In genomic region chr3:47849186-47850061, GRCh38 we compare ENCODE assay signal across 13 cellular contexts. TPM values are rescaled to one million over a fixed set of nuclear protein-coding genes. Genes with fewer than 3 reads are reported as not detected.
A peak's percentile ranks its signal among the peaks of the same experiment; 100 is the strongest.
DNase-seq lines count a peak whose midpoint lies in the region; ATAC-seq and TF ChIP-seq lines count a peak whose summit lies in the region.
"Had no signal": no experiment of that assay in that cellular context is flagged by ENCODE, and none has a peak within 500 bp of the region (broad histone marks: within the 10 kb centered on the region; RNA-seq: fewer than 3 reads in every experiment).

No MANE protein-coding gene starts in this region.

- DNase-seq in A673 (ENCODE audit: low spot score) (no peak), HEK293T (ENCODE audit: extremely low spot score) (no peak), dorsolateral prefrontal cortex (no peak), natural killer cell (no peak), NCI-H748 treated with DMSO at 0.1 percent for 48 hours (lab: John Stamatoyannopoulos, UW) (no peak), coronary artery (ENCODE audit: low spot score) (no peak)
- DNase-seq in stimulated activated CD4-positive, alpha-beta T cell treated with anti-CD3 and anti-CD28 coated beads, Interleukin-1b, Interleukin-23, amount 100 ng/mL, for 48 hours = no peak
- DNase-seq: activated T-cell treated with anti-CD3 and anti-CD28 coated beads, Interleukin-2, amount 50 U/mL, for 1 hour; NCI-H2227 treated with DMSO at 0.1 percent for 48 hours; pancreas; stomach had no signal

- H3K4me3 ChIP-seq in A673 (ENCODE audit: low read depth, low read length, poor library complexity, severe bottlenecking) = no peak overlapping the region
- H3K4me3 ChIP-seq in dorsolateral prefrontal cortex = no peak overlapping the region
- H3K4me3 ChIP-seq in coronary artery = no peak overlapping the region
- H3K4me3 ChIP-seq: pancreas, stomach had no signal

- intact Hi-C loops in A673 (cut with micrococcal nuclease; ENCODE audit: unreplicated experiment) (no loop called here), dorsolateral prefrontal cortex (cut with DNase I) (no loop called here), natural killer cell (cut with micrococcal nuclease) (no loop called here)

- H3K4me1 Mint-ChIP-seq in natural killer cell = no peaks in the 10 kb centered on the region
- H3K4me1 Mint-ChIP-seq: central memory CD8-positive, alpha-beta T cell had no signal

- no peaks in the 10 kb centered on the region for H3K4me1 ChIP-seq in A673 (ENCODE audit: insufficient read depth, low read length, poor library complexity, severe bottlenecking)
- H3K4me1 ChIP-seq: pancreas had no signal

- H3K27me3 Mint-ChIP-seq in natural killer cell (ENCODE audit: low read depth in 2 of 2) = no peaks in the 10 kb centered on the region
- H3K27me3 Mint-ChIP-seq: central memory CD8-positive, alpha-beta T cell had no signal

- H3K27me3 ChIP-seq in A673 (replicated peaks; ENCODE audit: insufficient read depth, low read depth, low read length, poor library complexity) = no peaks in the 10 kb centered on the region
- H3K27me3 ChIP-seq in dorsolateral prefrontal cortex = no peaks in the 10 kb centered on the region
- H3K27me3 ChIP-seq: pancreas, stomach had no signal

- no peak for TF ChIP-seq CTCF in A673 (conservative IDR thresholded peaks at IDR 0.05; ENCODE audit: low read depth, low read length)
- no peak for TF ChIP-seq CTCF in dorsolateral prefrontal cortex (IDR thresholded peaks at IDR 0.05 in 54 of 56, conservative IDR thresholded peaks at IDR 0.05 in 2 of 56; ENCODE audit: low read depth in 1 of 56, partially characterized antibody in 56 of 56)
- TF ChIP-seq CTCF in natural killer cell (IDR thresholded peaks at IDR 0.05) = no peak
- no peak for TF ChIP-seq CTCF in coronary artery (IDR thresholded peaks at IDR 0.05)

- no peaks in the 10 kb centered on the region for H3K9me3 Mint-ChIP-seq in natural killer cell
- H3K9me3 Mint-ChIP-seq: central memory CD8-positive, alpha-beta T cell had no signal

- H3K36me3 ChIP-seq in A673 (ENCODE audit: insufficient read depth, low read length, poor library complexity, severe bottlenecking) = peaks cover 24% of the 10 kb centered on the region

- peak in 1 of 3 donors; percentile 8 for ATAC-seq in natural killer cell
- ATAC-seq in GM18861 (IDR thresholded peaks at IDR 0.05; ENCODE audit: unreplicated experiment) = no peak

- TSS peak; percentile 43 for BruUV-seq in A673 (replicated peaks; lab: Mats Ljungman, UMichigan)

- no peaks in the 10 kb centered on the region for H3K36me3 Mint-ChIP-seq in natural killer cell

- no peak overlapping the region for H3K4me3 Mint-ChIP-seq in natural killer cell
- H3K4me3 Mint-ChIP-seq: central memory CD8-positive, alpha-beta T cell had no signal

- POLR2A ChIA-PET in A673 (lab: Charles Lee; ENCODE audit: low non-redundant PET) (no interaction called here), HEK293T (lab: Yijun Ruan, JAX) (interaction anchor here (1.2 kb wide), 1 partner anchor 302 kb away, joined by 3 read pairs; no protein-coding TSS in a partner anchor)

- H3K27ac ChIP-seq in A673 (ENCODE audit: low read depth, low read length, poor library complexity, severe bottlenecking) (no peak overlapping the region), dorsolateral prefrontal cortex (peak overlapping the region in 43 of 59 donors; percentile 1 to 82 (median 52)), coronary artery (no peak overlapping the region)
- H3K27ac ChIP-seq: pancreas, stomach had no signal

- H3K27ac Mint-ChIP-seq in natural killer cell = peak overlapping the region; percentile 69 to 81

- H3K9me3 ChIP-seq in A673 (ENCODE audit: low read depth, low read length, poor library complexity, severe bottlenecking) = no peaks in the 10 kb centered on the region
- H3K9me3 ChIP-seq: pancreas, stomach had no signal

- CTCF ChIA-PET in A673 (lab: Charles Lee) (no interaction called here), HEK293T (lab: Yijun Ruan, JAX) (interaction anchor here (1.5 to 1.9 kb wide), 2 partner anchors 302 to 307 kb away, joined by 3 to 9 read pairs; no protein-coding TSS in a partner anchor)

TF ChIP-seq in HEK293T, 16 proteins besides CTCF, POLR2A, EP300 and RAD21:
- 0 out of 2 replicates have a peak, but pooled peaks have one; percentile 17 for TF ChIP-seq HDGF (IDR thresholded peaks at IDR 0.05; ENCODE audit: borderline replicate concordance)
- TF ChIP-seq BHLHE40 (IDR thresholded peaks at IDR 0.05; ENCODE audit: borderline replicate concordance) = no peak

RNA-seq across cellular contexts. Expression of gene DHX30, which starts 46.5 kb away (rescaled TPM):
- total RNA-seq in A673 (2021) (80.2 and 84.5 TPM in 2 replicates), dorsolateral prefrontal cortex (100 to 1,000 TPM in 93 of 120 experiments, 10 to 100 TPM in 27; 83.4 to 134 (median 107) TPM), natural killer cell (10 to 100 TPM; 72.0 to 83.4 (median 82.1) TPM)

Comparison
In these comparisons a context has a peak if more than half of its experiments do, and no peak if none do; other contexts are left out.
1. H3K27ac ChIP-seq: peak in dorsolateral prefrontal cortex (43 of 59); none in A673 (single experiment) and coronary artery (0 of 2).